In genomic region chr17:3916013-3916696, GRCh38 we compare ENCODE assay signal across 10 cellular contexts. TPM values are rescaled to one million over a fixed set of nuclear protein-coding genes. Genes with fewer than 3 reads are reported as not detected.
DNase-seq lines count a peak whose midpoint lies in the region; ATAC-seq and TF ChIP-seq lines count a peak whose summit lies in the region.
"Had no signal": no experiment of that assay in that cellular context is flagged by ENCODE, and none has a peak within 500 bp of the region (broad histone marks: within the 10 kb centered on the region; RNA-seq: fewer than 3 reads in every experiment).

P2RX1 (minus strand) TSS chr17:3916465; CDS start chr17:3916225, 240 bp downstream.

- peaks cover 49% of the 10 kb centered on the region for H3K4me1 Mint-ChIP-seq in activated CD4-positive, alpha-beta memory T cell treated with anti-CD3 and anti-CD28 coated beads, Interleukin-2, amount 10 ng/mL, durations not matched to agents 7 days and 5 days

- CTCF ChIA-PET in activated CD4-positive, alpha-beta memory T cell treated with anti-CD3 and anti-CD28 coated beads, Interleukin-2, amount 10 ng/mL, durations not matched to agents 7 days and 5 days (lab: Charles Lee), result interaction anchor here (0.5 to 1.5 kb wide), 8 partner anchors 22 to 217 kb away, joined by 3 to 7 read pairs (median 3); partner anchors contain the start of gene NCBP3

- H3K27ac ChIP-seq in cardiac muscle cell (peak within 1 kb of the TSS; percentile 83), right atrium auricular region (peak within 1 kb of the TSS in 1 of 2 donors; percentile 60), liver (ENCODE audit: low read depth in 1 of 2, low read length in 2 of 2) (peak within 1 kb of the TSS; percentile 53 to 62), transverse colon (peak within 1 kb of the TSS; percentile 53 to 82 (median 80))

- no peak for TF ChIP-seq POLR2A in transverse colon (IDR thresholded peaks at IDR 0.05)

- H3K9me3 Mint-ChIP-seq in activated CD4-positive, alpha-beta memory T cell treated with anti-CD3 and anti-CD28 coated beads, Interleukin-2, amount 10 ng/mL, durations not matched to agents 7 days and 5 days, result no peaks in the 10 kb centered on the region

- no peaks in the 10 kb centered on the region for H3K27me3 Mint-ChIP-seq in activated CD4-positive, alpha-beta memory T cell treated with anti-CD3 and anti-CD28 coated beads, Interleukin-2, amount 10 ng/mL, durations not matched to agents 7 days and 5 days

- no peak for TF ChIP-seq RAD21 in liver (IDR thresholded peaks at IDR 0.05)

- H3K9me3 ChIP-seq in cardiac muscle cell (ENCODE audit: low read depth) (no peaks in the 10 kb centered on the region), right atrium auricular region (no peaks in the 10 kb centered on the region), liver (ENCODE audit: control insufficient read depth in 4 of 4, low read length in 3 of 4) (no peaks in the 10 kb centered on the region), transverse colon (no peaks in the 10 kb centered on the region)

- intact Hi-C loops in transverse colon (cut with DNase I; ENCODE audit: low total_unique reads), result loop anchor here (10.0 kb wide), 1 partner anchor 89 kb away; no protein-coding TSS in a partner anchor

- no peak for ATAC-seq in GM19023 (IDR thresholded peaks at IDR 0.05; ENCODE audit: unreplicated experiment)

- no peaks in the 10 kb centered on the region for H3K36me3 Mint-ChIP-seq in activated CD4-positive, alpha-beta memory T cell treated with anti-CD3 and anti-CD28 coated beads, Interleukin-2, amount 10 ng/mL, durations not matched to agents 7 days and 5 days (ENCODE audit: low read depth)

- WGBS in liver, result 73% methylated on average over 27 of the region's 27 CpGs
- 55 to 78% methylated on average over 8 to 23 of the region's 27 CpGs for WGBS in transverse colon (ENCODE audit: low coverage in 1 of 2), 2 donors

- in situ Hi-C loops in transverse colon (cut with MboI; ENCODE audit: low pct_ligation_motif_present in 1 of 4, low pct_unique_long_range_greater_than_20kb in 1 of 4, low sequenced_read_pairs in 3 of 4) (loop anchor here in 1 of 4 donors (10.0 kb wide), 1 partner anchor 79 kb away; no protein-coding TSS in a partner anchor), G401 (cut with HindIII; ENCODE audit: low sequenced_read_pairs) (no loop called here)

- no peaks in the 10 kb centered on the region for H3K36me3 ChIP-seq in cardiac muscle cell
- H3K36me3 ChIP-seq in right atrium auricular region, result no peaks in the 10 kb centered on the region
- H3K36me3 ChIP-seq in liver (ENCODE audit: control insufficient read depth in 4 of 4, insufficient read depth in 3 of 4, low read depth in 1 of 4, low read length in 3 of 4), result no peaks in the 10 kb centered on the region
- H3K36me3 ChIP-seq in transverse colon, result no peaks in the 10 kb centered on the region

- H3K27ac Mint-ChIP-seq in activated CD4-positive, alpha-beta memory T cell treated with anti-CD3 and anti-CD28 coated beads, Interleukin-2, amount 10 ng/mL, durations not matched to agents 7 days and 5 days, result peak within 1 kb of the TSS; percentile 23

- H3K4me1 ChIP-seq in cardiac muscle cell (ENCODE audit: low read depth) (peaks cover 32% of the 10 kb centered on the region), right atrium auricular region (peaks cover 0 to 48% of the 10 kb centered on the region in 2 donors), liver (ENCODE audit: control insufficient read depth in 4 of 4, insufficient read depth in 4 of 4, low read length in 3 of 4) (peaks cover 0 to 4% (median 2%) of the 10 kb centered on the region in 4 donors), transverse colon (peaks cover 29 to 52% (median 36%) of the 10 kb centered on the region in 4 donors)

- TF ChIP-seq EP300 in transverse colon (IDR thresholded peaks at IDR 0.05; ENCODE audit: low read depth), result no peak

- no peak for TF ChIP-seq CTCF in cardiac muscle cell (IDR thresholded peaks at IDR 0.05; ENCODE audit: low read depth, low read length)
- no peak for TF ChIP-seq CTCF in right atrium auricular region (IDR thresholded peaks at IDR 0.05)
- no peak for TF ChIP-seq CTCF in liver (IDR thresholded peaks at IDR 0.05; ENCODE audit: low read depth, low read length, missing input control)
- no peak for TF ChIP-seq CTCF in transverse colon (IDR thresholded peaks at IDR 0.05)

- no peaks in the 10 kb centered on the region for H3K27me3 ChIP-seq in cardiac muscle cell
- H3K27me3 ChIP-seq in right atrium auricular region, result no peaks in the 10 kb centered on the region
- H3K27me3 ChIP-seq in liver (ENCODE audit: control insufficient read depth in 4 of 4, insufficient read depth in 4 of 4, low read length in 3 of 4), result no peaks in the 10 kb centered on the region
- H3K27me3 ChIP-seq in transverse colon, result no peaks in the 10 kb centered on the region
- H3K27me3 ChIP-seq: dorsolateral prefrontal cortex had no signal

- no peak within 1 kb of the TSS for H3K9ac ChIP-seq in liver (ENCODE audit: low read depth in 1 of 2, low read length in 2 of 2)

- H3K4me3 ChIP-seq in cardiac muscle cell, result no peak within 1 kb of the TSS
- no peak within 1 kb of the TSS for H3K4me3 ChIP-seq in right atrium auricular region
- H3K4me3 ChIP-seq in liver (ENCODE audit: low read depth in 1 of 3, low read length in 3 of 3), result no peak within 1 kb of the TSS
- peak within 1 kb of the TSS in 2 of 4 donors; percentile 20 to 33 for H3K4me3 ChIP-seq in transverse colon

- no peak within 1 kb of the TSS for H3K4me3 Mint-ChIP-seq in activated CD4-positive, alpha-beta memory T cell treated with anti-CD3 and anti-CD28 coated beads, Interleukin-2, amount 10 ng/mL, durations not matched to agents 7 days and 5 days

- POLR2A ChIA-PET in activated CD4-positive, alpha-beta memory T cell treated with anti-CD3 and anti-CD28 coated beads, Interleukin-2, amount 10 ng/mL, durations not matched to agents 7 days and 5 days (lab: Charles Lee), result interaction anchor here (1.0 to 4.5 kb wide), 2 partner anchors 13 to 48 kb away, joined by 3 to 24 read pairs; partner anchors contain the start of gene ATP2A3

- DNase-seq in cardiac muscle cell (ENCODE audit: low read depth in 1 of 2, low spot score in 1 of 2) (peak in 1 of 2 donors; percentile 84), right atrium auricular region (ENCODE audit: low spot score) (no peak), transverse colon (peak; percentile 79), G401 (ENCODE audit: low spot score) (no peak), COLO829 (ENCODE audit: low spot score) (no peak)
- DNase-seq in activated CD4-positive, alpha-beta memory T cell treated with anti-CD3 and anti-CD28 coated beads, Interleukin-2, amount 10 ng/mL, durations not matched to agents 7 days and 5 days, result peak; percentile 60
- DNase-seq: dorsolateral prefrontal cortex had no signal

TF ChIP-seq in liver, 16 proteins besides CTCF, POLR2A, EP300 and RAD21:
- TF ChIP-seq HNF4A (conservative IDR thresholded peaks at IDR 0.05) (no peak), GABPA (IDR thresholded peaks at IDR 0.05 in 1 of 2, conservative IDR thresholded peaks at IDR 0.05 in 1 of 2) (no peak), SP1 (IDR thresholded peaks at IDR 0.05) (no peak), ATF3 (IDR thresholded peaks at IDR 0.05) (no peak), NR2F2 (IDR thresholded peaks at IDR 0.05) (no peak), RXRA (IDR thresholded peaks at IDR 0.05) (no peak), JUND (IDR thresholded peaks at IDR 0.05) (no peak)

RNA-seq across cellular contexts. Expression of gene P2RX1, which starts in this region (rescaled TPM):
- total RNA-seq in cardiac muscle cell (1.9 and 3.2 TPM in 2 replicates), right atrium auricular region (1 to 10 TPM in 1 of 2 donors, under 1 TPM in 1; 0.85 to 2.8 TPM), liver (1 to 10 TPM in 1 of 2 donors, under 1 TPM in 1; 0.75 to 5.2 TPM), transverse colon (10 to 100 TPM in 1 of 4 donors, 1 to 10 TPM in 2, under 1 TPM in 1; 0.82 to 11.2 (median 7.0) TPM)
- polyA plus RNA-seq in cardiac muscle cell (1.8 and 3.6 TPM in 2 replicates), liver (under 1 TPM; 0.44 to 0.53 TPM)
- under 1 TPM; 0.45 to 0.65 TPM for total RNA-seq in activated CD4-positive, alpha-beta memory T cell treated with anti-CD3 and anti-CD28 coated beads, Interleukin-2, amount 10 ng/mL, durations not matched to agents 7 days and 5 days
- not detected in 2 replicates for total RNA-seq in G401 (2014; rRNA removed; shearing (Covaris generic))
- total RNA-seq: SK-MEL-5 had no signal

Comparison
In these comparisons a context has a peak if more than half of its experiments do, and no peak if none do; other contexts are left out.
1. Peak in DNase-seq in activated CD4-positive, alpha-beta memory T cell treated with anti-CD3 and anti-CD28 coated beads, Interleukin-2, amount 10 ng/mL, durations not matched to agents 7 days and 5 days; RNA of the gene not detected or under 1 TPM.